In genomic region chr6:79586548-79586947, GRCh38 we compare ENCODE assay signal across 9 cellular contexts. TPM values are rescaled to one million over a fixed set of nuclear protein-coding genes. Genes with fewer than 3 reads are reported as not detected.
DNase-seq lines count a peak whose midpoint lies in the region; ATAC-seq and TF ChIP-seq lines count a peak whose summit lies in the region.
"Had no signal": no experiment of that assay in that cellular context is flagged by ENCODE, and none has a peak within 500 bp of the region (broad histone marks: within the 10 kb centered on the region; RNA-seq: fewer than 3 reads in every experiment).

No MANE protein-coding gene starts in this region.

- no peak overlapping the region for H3K4me3 Mint-ChIP-seq in stimulated activated naive B cell treated with anti-CD40 and anti-IgM and Interleukin-4, amounts not matched to agents 10 μg/mL and 1 μg/mL and 100 μg/mL, for 72 hours
- H3K4me3 Mint-ChIP-seq: IgD-negative memory B cell had no signal

- no peak overlapping the region for H3K27ac ChIP-seq in AG04450 (ENCODE audit: low read depth, low read length)
- no peak overlapping the region for H3K27ac ChIP-seq in PC-3 (ENCODE audit: low read length)

- H3K9me3 ChIP-seq in AG04450 (ENCODE audit: control insufficient read depth, insufficient read depth, low read length): no peaks in the 10 kb centered on the region
- H3K9me3 ChIP-seq in PC-3 (ENCODE audit: low read length): no peaks in the 10 kb centered on the region

- no peaks in the 10 kb centered on the region for H3K4me1 ChIP-seq in PC-3 (ENCODE audit: insufficient read depth, low read length)

- no peak overlapping the region for H3K9ac ChIP-seq in PC-3 (ENCODE audit: low read length)

- no peaks in the 10 kb centered on the region for H3K79me2 ChIP-seq in PC-3 (ENCODE audit: low read length)

- H3K36me3 Mint-ChIP-seq in stimulated activated naive B cell treated with anti-CD40 and anti-IgM and Interleukin-4, amounts not matched to agents 10 μg/mL and 1 μg/mL and 100 μg/mL, for 72 hours: no peaks in the 10 kb centered on the region

- H3K4me2 ChIP-seq in PC-3 (ENCODE audit: low read length): no peak overlapping the region

- POLR2A ChIA-PET in AG04450 (lab: Yijun Ruan, JAX) (no interaction called here), PC-3 (lab: Charles Lee; ENCODE audit: unreplicated experiment) (no interaction called here)

- ATAC-seq in GM19351 (IDR thresholded peaks at IDR 0.05; ENCODE audit: unreplicated experiment) (peak; percentile 60), PC-3 (peak; percentile 84), GM21367 (IDR thresholded peaks at IDR 0.05; ENCODE audit: unreplicated experiment) (no peak)
- no peak for ATAC-seq in stimulated activated naive B cell treated with anti-CD40 and anti-IgM and Interleukin-4, amounts not matched to agents 10 μg/mL and 1 μg/mL and 100 μg/mL, for 72 hours (replicated peaks)

- H2AFZ ChIP-seq in PC-3 (ENCODE audit: low read length): no peak overlapping the region

- TF ChIP-seq CTCF in AG04450 (IDR thresholded peaks at IDR 0.05; ENCODE audit: low read depth, low read length) (peak; percentile 66), PC-3 (conservative IDR thresholded peaks at IDR 0.05; ENCODE audit: low read depth, low read length) (peak; percentile 59)

- H3K27me3 ChIP-seq in AG04450 (ENCODE audit: control insufficient read depth, insufficient read depth, low read length) (no peaks in the 10 kb centered on the region), PC-3 (ENCODE audit: low read length) (no peaks in the 10 kb centered on the region)

- H3F3A ChIP-seq in PC-3 (ENCODE audit: low read length, unreplicated experiment): no peaks in the 10 kb centered on the region

- no peak overlapping the region for H3K4me3 ChIP-seq in AG04450 (ENCODE audit: low read depth, low read length)
- no peak overlapping the region for H3K4me3 ChIP-seq in PC-3 (ENCODE audit: low read length)

- no peaks in the 10 kb centered on the region for H4K20me1 ChIP-seq in PC-3 (ENCODE audit: low read length)

- no peak overlapping the region for H3K27ac Mint-ChIP-seq in stimulated activated naive B cell treated with anti-CD40 and anti-IgM and Interleukin-4, amounts not matched to agents 10 μg/mL and 1 μg/mL and 100 μg/mL, for 72 hours
- H3K27ac Mint-ChIP-seq: IgD-negative memory B cell had no signal

- no peaks in the 10 kb centered on the region for H3K9me2 ChIP-seq in PC-3 (replicated peaks; ENCODE audit: low read length)

- DNase-seq in AG04450 (ENCODE audit: low read depth, low spot score) (no peak), PC-3 (peak; percentile 60), foreskin melanocyte (peak; percentile 23), KG1 (lab: John Stamatoyannopoulos, UW) (no peak), NCI-H2081 treated with DMSO at 0.1 percent for 48 hours (lab: John Stamatoyannopoulos, UW) (no peak)
- no peak for DNase-seq in stimulated activated naive B cell treated with anti-CD40 and anti-IgM and Interleukin-4, amounts not matched to agents 10 μg/mL and 1 μg/mL and 100 μg/mL, for 72 hours

- H3K27me3 Mint-ChIP-seq in stimulated activated naive B cell treated with anti-CD40 and anti-IgM and Interleukin-4, amounts not matched to agents 10 μg/mL and 1 μg/mL and 100 μg/mL, for 72 hours: no peaks in the 10 kb centered on the region
- H3K27me3 Mint-ChIP-seq: IgD-negative memory B cell had no signal

- H3K4me1 Mint-ChIP-seq in stimulated activated naive B cell treated with anti-CD40 and anti-IgM and Interleukin-4, amounts not matched to agents 10 μg/mL and 1 μg/mL and 100 μg/mL, for 72 hours: no peaks in the 10 kb centered on the region
- H3K4me1 Mint-ChIP-seq: IgD-negative memory B cell had no signal

- H3K9me3 Mint-ChIP-seq in stimulated activated naive B cell treated with anti-CD40 and anti-IgM and Interleukin-4, amounts not matched to agents 10 μg/mL and 1 μg/mL and 100 μg/mL, for 72 hours: peaks cover 0 to 6% of the 10 kb centered on the region in 2 donors

- intact Hi-C loops in PC-3 (cut with micrococcal nuclease): no loop called here

- BruUV-seq in PC-3 (replicated peaks; lab: Mats Ljungman, UMichigan): no TSS peak

- no peaks in the 10 kb centered on the region for H3K36me3 ChIP-seq in PC-3 (ENCODE audit: low read depth, low read length)

- CTCF ChIA-PET in AG04450 (lab: Charles Lee) (interaction anchor here (0.6 to 1.4 kb wide), 2 partner anchors 12 to 63 kb away, joined by 3 to 5 read pairs; no protein-coding TSS in a partner anchor), PC-3 (lab: Charles Lee) (no interaction called here)

RNA-seq across cellular contexts. Expression of gene SH3BGRL2, which starts 44.6 kb away (rescaled TPM):
- 4.4 and 5.4 TPM in 2 replicates for polyA plus RNA-seq in AG04450 (2011; rRNA removed)
- polyA minus RNA-seq in AG04450 (2011; rRNA and poly(A)+ RNA removed): 1.9 and 4.2 TPM in 2 replicates
- 3.7 and 3.8 TPM in 2 replicates for total RNA-seq in PC-3 (2014; rRNA removed)

RNA-seq across cellular contexts. Expression of gene LCA5, which starts 49.3 kb away (rescaled TPM):
- polyA plus RNA-seq in AG04450 (2011; rRNA removed): 2.8 and 4.2 TPM in 2 replicates
- polyA minus RNA-seq in AG04450 (2011; rRNA and poly(A)+ RNA removed): 1.9 and 3.6 TPM in 2 replicates
- total RNA-seq in PC-3 (2014; rRNA removed): 0.73 and 0.86 TPM in 2 replicates

Comparison
In these comparisons a context has a peak if more than half of its experiments do, and no peak if none do; other contexts are left out.
1. DNase-seq: peak in PC-3 (single experiment) and foreskin melanocyte (single experiment); none in AG04450 (single experiment), KG1 (single experiment), stimulated activated naive B cell treated with anti-CD40 and anti-IgM and Interleukin-4, amounts not matched to agents 10 μg/mL and 1 μg/mL and 100 μg/mL, for 72 hours (single experiment) and NCI-H2081 treated with DMSO at 0.1 percent for 48 hours (single experiment).
2. ATAC-seq: peak in GM19351 (single experiment) and PC-3 (single experiment); none in GM21367 (single experiment) and stimulated activated naive B cell treated with anti-CD40 and anti-IgM and Interleukin-4, amounts not matched to agents 10 μg/mL and 1 μg/mL and 100 μg/mL, for 72 hours (0 of 2).